14 cellular contexts compared by ENCODE assay signal in genomic region chr12:53215497-53215896, GRCh38. TPM values are rescaled to one million over a fixed set of nuclear protein-coding genes. Genes with fewer than 3 reads are reported as not detected.
DNase-seq lines count a peak whose midpoint lies in the region; ATAC-seq and TF ChIP-seq lines count a peak whose summit lies in the region.
"Had no signal": no experiment of that assay in that cellular context is flagged by ENCODE, and none has a peak within 500 bp of the region (broad histone marks: within the 10 kb centered on the region; RNA-seq: fewer than 3 reads in every experiment).

No MANE protein-coding gene starts in this region.

- H3K27ac ChIP-seq in right atrium auricular region: peak overlapping the region; percentile 76 to 77
- H3K27ac ChIP-seq in tibial nerve: peak overlapping the region in 3 of 4 donors; percentile 9 to 62 (median 41)

- no peak for TF ChIP-seq CTCF in right atrium auricular region (IDR thresholded peaks at IDR 0.05)
- TF ChIP-seq CTCF in tibial nerve (IDR thresholded peaks at IDR 0.05): no peak

- 67 to 72% methylated on average over 8 of the region's 8 CpGs for WGBS in tibial nerve, 2 donors

- no peak for DNase-seq in activated naive CD4-positive, alpha-beta T cell treated with anti-CD3 and anti-CD28 coated beads for 36 hours
- no peak for DNase-seq in activated naive CD4-positive, alpha-beta T cell treated with anti-CD3 and anti-CD28 coated beads, Interleukin-2, amount 50 U/mL, for 16 hours
- DNase-seq in right atrium auricular region (ENCODE audit: low spot score): no peak
- DNase-seq in tibial nerve (ENCODE audit: low spot score in 2 of 2): no peak
- no peak for DNase-seq in RPMI8226
- DNase-seq: activated T-cell treated with anti-CD3 and anti-CD28 coated beads, Interleukin-2, amount 50 U/mL, for 4 hours; NCI-H1436 treated with DMSO at 0.1 percent for 48 hours; stimulated activated CD8-positive, alpha-beta memory T cell treated with anti-CD3 and anti-CD28 coated beads, Interleukin-4, amount 100 ng/mL, for 48 hours; T1000 had no signal

- H3K4me3 ChIP-seq in right atrium auricular region: no peak overlapping the region
- no peak overlapping the region for H3K4me3 ChIP-seq in tibial nerve
- H3K4me3 ChIP-seq: mucosa of descending colon, smooth muscle cell had no signal

- no peaks in the 10 kb centered on the region for H3K9me3 Mint-ChIP-seq in activated naive CD4-positive, alpha-beta T cell treated with anti-CD3 and anti-CD28 coated beads for 36 hours
- H3K9me3 Mint-ChIP-seq: activated T-cell treated with anti-CD3 and anti-CD28 coated beads, Interleukin-2, amount 50 U/mL, for 4 hours had no signal

- no peak for ATAC-seq in GM18907 (IDR thresholded peaks at IDR 0.05; ENCODE audit: unreplicated experiment)
- ATAC-seq: activated T-cell treated with anti-CD3 and anti-CD28 coated beads, Interleukin-2, amount 50 U/mL, for 4 hours; mucosa of descending colon had no signal

- no peak for TF ChIP-seq POLR2A in tibial nerve (IDR thresholded peaks at IDR 0.05)

- H3K36me3 Mint-ChIP-seq in activated naive CD4-positive, alpha-beta T cell treated with anti-CD3 and anti-CD28 coated beads for 36 hours (ENCODE audit: low read depth): no peaks in the 10 kb centered on the region

- TF ChIP-seq EP300 in tibial nerve (IDR thresholded peaks at IDR 0.05): no peak

- H3K27ac Mint-ChIP-seq in activated naive CD4-positive, alpha-beta T cell treated with anti-CD3 and anti-CD28 coated beads for 36 hours: peak overlapping the region; percentile 21

- CTCF ChIA-PET in activated naive CD4-positive, alpha-beta T cell treated with anti-CD3 and anti-CD28 coated beads for 36 hours (lab: Charles Lee): interaction anchor here (1.0 to 11.3 kb wide), 11 partner anchors 18 to 130 kb away, joined by 3 to 178 read pairs (median 46); partner anchors contain the start of genes AAAS, ESPL1, MYG1 and PFDN5

- no peaks in the 10 kb centered on the region for H3K27me3 Mint-ChIP-seq in activated naive CD4-positive, alpha-beta T cell treated with anti-CD3 and anti-CD28 coated beads for 36 hours (ENCODE audit: low read depth)

- peaks cover 44% of the 10 kb centered on the region for H3K4me1 Mint-ChIP-seq in activated naive CD4-positive, alpha-beta T cell treated with anti-CD3 and anti-CD28 coated beads for 36 hours (ENCODE audit: low read depth)

- H3K9me3 ChIP-seq in right atrium auricular region (no peaks in the 10 kb centered on the region), tibial nerve (no peaks in the 10 kb centered on the region)
- H3K9me3 ChIP-seq: mucosa of descending colon had no signal

- peaks cover 0 to 72% of the 10 kb centered on the region in 2 donors for H3K4me1 ChIP-seq in right atrium auricular region
- H3K4me1 ChIP-seq in tibial nerve: peaks cover 0 to 60% (median 29%) of the 10 kb centered on the region in 4 donors

- peaks cover 33% of the 10 kb centered on the region for H3K36me3 ChIP-seq in right atrium auricular region
- H3K36me3 ChIP-seq in tibial nerve: peaks cover 0 to 53% (median 4%) of the 10 kb centered on the region in 3 donors

- H3K27me3 ChIP-seq in right atrium auricular region (no peaks in the 10 kb centered on the region), tibial nerve (no peaks in the 10 kb centered on the region)

- intact Hi-C loops in activated naive CD4-positive, alpha-beta T cell treated with anti-CD3 and anti-CD28 coated beads for 36 hours (cut with micrococcal nuclease): no loop called here

- no peak overlapping the region for H3K4me3 Mint-ChIP-seq in activated naive CD4-positive, alpha-beta T cell treated with anti-CD3 and anti-CD28 coated beads for 36 hours

RNA-seq across cellular contexts. Expression of gene ITGB7, which starts 8.4 kb away (rescaled TPM):
- 10 to 100 TPM; 32.3 to 32.5 TPM for total RNA-seq in activated naive CD4-positive, alpha-beta T cell treated with anti-CD3 and anti-CD28 coated beads for 36 hours
- total RNA-seq in right atrium auricular region (under 1 TPM in 1 of 2 donors, not detected in 1; 0.47 TPM), tibial nerve (10 to 100 TPM in 2 of 4 donors, 1 to 10 TPM in 2; 3.6 to 15.1 (median 8.9) TPM)
- total RNA-seq: cerebellum, glomerular endothelial cell had no signal

RNA-seq across cellular contexts. Expression of gene RARG, which starts 16.5 kb away (rescaled TPM):
- 1 to 10 TPM; 4.0 to 4.6 TPM for total RNA-seq in activated naive CD4-positive, alpha-beta T cell treated with anti-CD3 and anti-CD28 coated beads for 36 hours
- total RNA-seq in right atrium auricular region: 10 to 100 TPM; 14.8 to 15.0 TPM
- total RNA-seq in tibial nerve: 10 to 100 TPM; 28.0 to 32.3 (median 31.4) TPM

RNA-seq across cellular contexts. Expression of gene CSAD, which starts 34.8 kb away (rescaled TPM):
- total RNA-seq in activated naive CD4-positive, alpha-beta T cell treated with anti-CD3 and anti-CD28 coated beads for 36 hours: 10 to 100 TPM; 31.5 to 32.3 TPM
- total RNA-seq in right atrium auricular region (1 to 10 TPM; 3.4 to 4.9 TPM), tibial nerve (10 to 100 TPM; 52.4 to 90.6 (median 78.7) TPM)

RNA-seq across cellular contexts. Expression of gene ZNF740, which starts 35.0 kb away (rescaled TPM):
- total RNA-seq in activated naive CD4-positive, alpha-beta T cell treated with anti-CD3 and anti-CD28 coated beads for 36 hours: 10 to 100 TPM; 40.4 to 42.0 TPM
- total RNA-seq in right atrium auricular region (1 to 10 TPM; 5.9 to 7.4 TPM), tibial nerve (10 to 100 TPM; 10.2 to 67.7 (median 22.7) TPM)

RNA-seq across cellular contexts. Expression of gene ESPL1, which starts 52.6 kb away (rescaled TPM):
- total RNA-seq in activated naive CD4-positive, alpha-beta T cell treated with anti-CD3 and anti-CD28 coated beads for 36 hours: 10 to 100 TPM; 53.3 to 54.2 TPM
- under 1 TPM; 0.12 to 0.59 TPM for total RNA-seq in right atrium auricular region
- 1 to 10 TPM in 3 of 4 donors, not detected in 1; 2.2 to 8.7 (median 2.5) TPM for total RNA-seq in tibial nerve

Comparison
In these comparisons a context has a peak if more than half of its experiments do, and no peak if none do; other contexts are left out.
1. RNA of gene CSAD, which starts 34.8 kb away (total RNA-seq): 52.4 to 90.6 TPM in tibial nerve and 31.5 to 32.3 TPM in activated naive CD4-positive, alpha-beta T cell treated with anti-CD3 and anti-CD28 coated beads for 36 hours; 3.4 to 4.9 TPM in right atrium auricular region; every median in the first group is over 4 times any median in the second.